In the genomic region with DNA sequence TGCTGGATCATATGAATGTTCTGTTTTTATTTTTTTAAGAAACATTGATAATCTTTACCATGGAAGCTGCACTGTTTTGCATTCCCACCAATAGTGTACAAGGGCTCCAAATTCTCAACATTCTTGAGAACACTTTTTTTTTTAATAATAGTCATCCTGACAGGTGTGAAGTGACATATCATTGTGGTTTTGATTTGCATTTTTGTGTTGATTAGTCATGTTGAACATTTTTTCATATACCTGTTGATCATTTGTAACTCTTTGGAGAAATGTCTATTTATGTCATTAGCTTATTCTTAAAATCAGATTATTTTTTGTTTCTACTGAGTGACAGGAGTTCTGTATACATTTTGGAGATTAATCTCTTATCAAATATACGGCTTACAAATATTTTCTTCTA, we compare ENCODE assay signal across 19 cellular contexts.
DNase-seq lines count a peak whose midpoint lies in the region; ATAC-seq, FAIRE-seq and TF ChIP-seq lines count a peak whose summit lies in the region.
"Had no signal": no experiment of that assay in that cellular context is flagged by ENCODE, and none has a peak within 500 bp of the region (broad histone marks: within the 10 kb centered on the region; RNA-seq: fewer than 3 reads in every experiment).

No MANE protein-coding gene starts in this region.

- intact Hi-C loops in left ventricle myocardium superior (cut with micrococcal nuclease): no loop called here

- TF ChIP-seq CTCF in bronchial epithelial cell (IDR thresholded peaks at IDR 0.05; ENCODE audit: insufficient read depth, low read length, severe bottlenecking): no peak

- ATAC-seq in GM18511 (IDR thresholded peaks at IDR 0.05; ENCODE audit: unreplicated experiment): peak; percentile 71
- peak; percentile 40 for ATAC-seq in GM21367 (IDR thresholded peaks at IDR 0.05; ENCODE audit: unreplicated experiment)
- ATAC-seq in HG03103 (IDR thresholded peaks at IDR 0.05; ENCODE audit: low read depth, unreplicated experiment): peak; percentile 29
- no peak for ATAC-seq in left ventricle myocardium superior
- ATAC-seq: activated CD4-positive, alpha-beta T cell treated with anti-CD3 and anti-CD28 coated beads for 36 hours; foreskin keratinocyte; left colon had no signal

- no peak for FAIRE-seq in bronchial epithelial cell (lab: Jason Lieb, UNC)
- FAIRE-seq: colon, endothelial cell of umbilical vein had no signal

- no peak overlapping the region for H3K4me3 ChIP-seq in bronchial epithelial cell (ENCODE audit: low read depth, low read length)
- H3K4me3 ChIP-seq: SJCRH30 had no signal

- no peaks in the 10 kb centered on the region for H3K36me3 ChIP-seq in bronchial epithelial cell (ENCODE audit: control insufficient read depth, insufficient read depth, low read length)
- H3K36me3 ChIP-seq: SJCRH30 had no signal

- no peaks in the 10 kb centered on the region for H3K27me3 ChIP-seq in bronchial epithelial cell (ENCODE audit: control insufficient read depth, insufficient read depth, low read length)
- H3K27me3 ChIP-seq: foreskin keratinocyte, SJCRH30 had no signal

- DNase-seq in bronchial epithelial cell (ENCODE audit: low read depth) (peak; percentile 55), SHP77 (lab: John Stamatoyannopoulos, UW) (no peak), HCEC 1CT (no peak), left ventricle myocardium superior (no peak)
- no peak for DNase-seq in effector CD4-positive, alpha-beta T cell
- DNase-seq: activated CD4-positive, alpha-beta T cell treated with anti-CD3 and anti-CD28 coated beads for 36 hours; activated naive CD4-positive, alpha-beta T cell treated with anti-CD3 and anti-CD28 coated beads for 36 hours; GDM1; left colon; NCI-H446; SJCRH30; stimulated activated CD4-positive, alpha-beta T cell treated with anti-CD3 and anti-CD28 coated beads, Interleukin-2, amount 100 ng/mL, for 48 hours; substantia nigra had no signal
